Comparison of ENCODE assay signal across 16 cellular contexts in the genomic region with DNA sequence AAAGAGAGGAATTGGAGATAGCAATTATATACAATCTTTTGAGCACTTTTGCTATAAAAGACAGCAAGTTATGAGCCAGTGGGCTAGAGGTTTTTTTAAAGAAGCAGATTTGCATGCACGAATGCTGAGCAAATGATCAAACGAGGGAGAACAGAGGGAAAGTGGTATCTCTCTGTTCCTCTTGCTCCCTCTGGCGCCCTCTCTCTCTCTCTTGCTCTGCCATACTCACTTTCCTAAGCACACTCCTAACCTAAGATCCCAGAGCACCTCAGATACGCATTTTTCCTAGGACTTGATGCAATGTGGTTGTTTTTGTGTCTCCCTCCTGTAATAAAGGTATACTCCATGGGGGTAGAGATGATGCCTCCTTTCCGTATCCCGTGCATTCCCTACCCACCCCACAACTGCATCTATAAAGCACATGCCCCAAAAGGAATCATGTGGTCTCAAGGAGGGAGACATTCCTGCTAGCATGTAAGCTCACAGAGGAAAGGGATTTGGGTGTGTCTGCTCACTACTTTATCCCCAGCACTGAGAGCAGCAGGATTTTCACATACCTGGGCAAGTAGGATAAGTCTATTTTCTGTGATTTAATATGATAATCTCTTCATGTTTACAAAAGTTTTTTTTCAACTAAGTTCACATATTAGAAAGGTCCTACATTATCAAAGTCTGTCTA.
DNase-seq lines count a peak whose midpoint lies in the region; ATAC-seq, FAIRE-seq and TF ChIP-seq lines count a peak whose summit lies in the region.
"Had no signal": no experiment of that assay in that cellular context is flagged by ENCODE, and none has a peak within 500 bp of the region (broad histone marks: within the 10 kb centered on the region; RNA-seq: fewer than 3 reads in every experiment).

No MANE protein-coding gene starts in this region.

- no peak overlapping the region for H3K4me3 ChIP-seq in K562
- H3K4me3 ChIP-seq: thyroid gland had no signal

- TF ChIP-seq EP300 in K562 (IDR thresholded peaks at IDR 0.05; ENCODE audit: low read length), result no peak

- H3K27me3 ChIP-seq in K562 (ENCODE audit: control insufficient read depth in 2 of 2, insufficient read depth in 2 of 2, low read length in 2 of 2), result no peaks in the 10 kb centered on the region; a peak in 1 of 5 replicates
- H3K27me3 ChIP-seq: thyroid gland had no signal

- intact Hi-C loops in K562 (cut with micrococcal nuclease), result no loop called here

- TF ChIP-seq CTCF in K562 (IDR thresholded peaks at IDR 0.05 in 2 of 3, conservative IDR thresholded peaks at IDR 0.05 in 1 of 3; ENCODE audit: insufficient read depth in 2 of 3, low read depth in 1 of 3, low read length in 3 of 3), result peak; percentile 10 to 37 (median 21); a peak in 3 of 6 replicates

- POLR2A ChIA-PET in K562 (lab: Yijun Ruan, JAX), result no interaction called here

- H3K27ac ChIP-seq in K562 (ENCODE audit: extremely low read depth, low read depth, low read length), result no peak overlapping the region
- H3K27ac ChIP-seq: thyroid gland had no signal

- WGBS in K562 (ENCODE audit: insufficient coverage, low coverage, missing lambda C conversion rate), result 0% methylated on average over 6 of the region's 6 CpGs

- H2AFZ ChIP-seq in K562 (ENCODE audit: low read depth, low read length), result no peak overlapping the region

- no peaks in the 10 kb centered on the region for H3K9me1 ChIP-seq in K562 (ENCODE audit: control insufficient read depth, insufficient read depth, low read length)

- H3K79me2 ChIP-seq in K562 (ENCODE audit: control insufficient read depth, insufficient read depth, low read length), result no peaks in the 10 kb centered on the region

- ATAC-seq in K562, result 0 out of 3 replicates have a peak, but pooled peaks have one; percentile 42

- H3K36me3 ChIP-seq in K562 (ENCODE audit: control insufficient read depth, insufficient read depth, low read length), result no peaks in the 10 kb centered on the region
- H3K36me3 ChIP-seq: thyroid gland had no signal

- H4K20me1 ChIP-seq in K562 (replicated peaks; ENCODE audit: control insufficient read depth, insufficient read depth, low read length), result no peaks in the 10 kb centered on the region

- peak; percentile 52 for DNase-seq in Ammon's horn (ENCODE audit: low spot score)
- peak; percentile 20 for DNase-seq in HT-29 (ENCODE audit: low spot score)
- peak in 2 of 4 experiments; percentile 5 to 9 for DNase-seq in K562 (ENCODE audit: extremely low read depth in 1 of 4, low spot score in 3 of 4)
- DNase-seq in medulla oblongata (ENCODE audit: extremely low spot score), result peak; percentile 24
- DNase-seq in SKM-1 (lab: John Stamatoyannopoulos, UW; ENCODE audit: unreplicated experiment), result no peak
- DNase-seq in AG08396 (ENCODE audit: low spot score), result no peak
- no peak for DNase-seq in stimulated activated CD4-positive, alpha-beta T cell treated with anti-CD3 and anti-CD28 coated beads, Interleukin-4, amount 100 ng/mL, for 24 hours
- no peak for DNase-seq in DMS79 (lab: John Stamatoyannopoulos, UW)
- DNase-seq: activated CD4-positive, alpha-beta T cell treated with anti-CD3 and anti-CD28 coated beads, Interleukin-2, amount 50 U/mL, for 48 hours; aorta; NCI-H146; NCI-H510A treated with DMSO at 0.1 percent for 48 hours; T1000; thyroid gland had no signal

- BruUV-seq in K562 (replicated peaks; lab: Mats Ljungman, UMichigan), result no TSS peak

- H3K9ac ChIP-seq in K562 (ENCODE audit: insufficient read depth in 1 of 2, low read depth in 2 of 2, low read length in 2 of 2), result no peak overlapping the region

- in situ Hi-C loops in K562 (cut with MboI), result no loop called here

- H3K4me2 ChIP-seq in K562 (ENCODE audit: insufficient read depth, low read length), result no peak overlapping the region

- no peak for FAIRE-seq in K562 (lab: Jason Lieb, UNC)
- FAIRE-seq: frontal cortex, islet of Langerhans had no signal

- TF ChIP-seq RAD21 in K562 (CRISPR knock-in tag; conservative IDR thresholded peaks at IDR 0.05 in 1 of 2, IDR thresholded peaks at IDR 0.05 in 1 of 2), result peak; percentile 62 to 71

- no peaks in the 10 kb centered on the region for H3K4me1 ChIP-seq in K562 (replicated peaks in 1 of 2; ENCODE audit: control insufficient read depth in 2 of 2, insufficient read depth in 2 of 2, low read length in 2 of 2)
- H3K4me1 ChIP-seq: thyroid gland had no signal

- TF ChIP-seq POLR2A in K562 (conservative IDR thresholded peaks at IDR 0.05), result no peak

- no peaks in the 10 kb centered on the region for H3K9me3 ChIP-seq in K562 (replicated peaks; ENCODE audit: control insufficient read depth, insufficient read depth, low read depth, low read length)
- H3K9me3 ChIP-seq: thyroid gland had no signal

- CTCF ChIA-PET in K562 (lab: Yijun Ruan, JAX; ENCODE audit: low intra/inter-chr PET ratio), result interaction anchor here (0.6 to 2.1 kb wide), 4 partner anchors 48 to 913 kb away, joined by 3 to 9 read pairs (median 3); no protein-coding TSS in a partner anchor

TF ChIP-seq in K562, 482 proteins besides CTCF, POLR2A, EP300 and RAD21:
- TF ChIP-seq KHSRP (IDR thresholded peaks at IDR 0.05) (no peak), SIRT6 (IDR thresholded peaks at IDR 0.05; ENCODE audit: low read depth, low read length) (no peak), C11orf30 (IDR thresholded peaks at IDR 0.05; ENCODE audit: low read depth) (no peak), MTA1 (IDR thresholded peaks at IDR 0.05; ENCODE audit: borderline replicate concordance) (no peak), ERF (CRISPR knock-in tag; IDR thresholded peaks at IDR 0.05) (no peak), ZBTB8A (IDR thresholded peaks at IDR 0.05; ENCODE audit: partially characterized antibody) (no peak), NRF1 (conservative IDR thresholded peaks at IDR 0.05 in 1 of 2, IDR thresholded peaks at IDR 0.05 in 1 of 2) (no peak), ZNF766 (CRISPR knock-in tag; conservative IDR thresholded peaks at IDR 0.05) (no peak), STAG1 (CRISPR knock-in tag; IDR thresholded peaks at IDR 0.05; ENCODE audit: borderline replicate concordance) (peak; percentile 13; the same call in 1 of the 2 replicates), GTF2E2 (tag; IDR thresholded peaks at IDR 0.05) (no peak), KAT8 (IDR thresholded peaks at IDR 0.05; ENCODE audit: low read depth) (no peak), CXXC5 (CRISPR knock-in tag; IDR thresholded peaks at IDR 0.05) (no peak)
- TF ChIP-seq, protein P1, sequence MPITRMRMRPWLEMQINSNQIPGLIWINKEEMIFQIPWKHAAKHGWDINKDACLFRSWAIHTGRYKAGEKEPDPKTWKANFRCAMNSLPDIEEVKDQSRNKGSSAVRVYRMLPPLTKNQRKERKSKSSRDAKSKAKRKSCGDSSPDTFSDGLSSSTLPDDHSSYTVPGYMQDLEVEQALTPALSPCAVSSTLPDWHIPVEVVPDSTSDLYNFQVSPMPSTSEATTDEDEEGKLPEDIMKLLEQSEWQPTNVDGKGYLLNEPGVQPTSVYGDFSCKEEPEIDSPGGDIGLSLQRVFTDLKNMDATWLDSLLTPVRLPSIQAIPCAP (CRISPR knock-in tag; IDR thresholded peaks at IDR 0.05; ENCODE audit: borderline replicate concordance), result no peak
- TF ChIP-seq, protein P2, sequence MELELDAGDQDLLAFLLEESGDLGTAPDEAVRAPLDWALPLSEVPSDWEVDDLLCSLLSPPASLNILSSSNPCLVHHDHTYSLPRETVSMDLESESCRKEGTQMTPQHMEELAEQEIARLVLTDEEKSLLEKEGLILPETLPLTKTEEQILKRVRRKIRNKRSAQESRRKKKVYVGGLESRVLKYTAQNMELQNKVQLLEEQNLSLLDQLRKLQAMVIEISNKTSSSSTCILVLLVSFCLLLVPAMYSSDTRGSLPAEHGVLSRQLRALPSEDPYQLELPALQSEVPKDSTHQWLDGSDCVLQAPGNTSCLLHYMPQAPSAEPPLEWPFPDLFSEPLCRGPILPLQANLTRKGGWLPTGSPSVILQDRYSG (tag; conservative IDR thresholded peaks at IDR 0.05; ENCODE audit: low read depth), result no peak
- TF ChIP-seq, protein P3, sequence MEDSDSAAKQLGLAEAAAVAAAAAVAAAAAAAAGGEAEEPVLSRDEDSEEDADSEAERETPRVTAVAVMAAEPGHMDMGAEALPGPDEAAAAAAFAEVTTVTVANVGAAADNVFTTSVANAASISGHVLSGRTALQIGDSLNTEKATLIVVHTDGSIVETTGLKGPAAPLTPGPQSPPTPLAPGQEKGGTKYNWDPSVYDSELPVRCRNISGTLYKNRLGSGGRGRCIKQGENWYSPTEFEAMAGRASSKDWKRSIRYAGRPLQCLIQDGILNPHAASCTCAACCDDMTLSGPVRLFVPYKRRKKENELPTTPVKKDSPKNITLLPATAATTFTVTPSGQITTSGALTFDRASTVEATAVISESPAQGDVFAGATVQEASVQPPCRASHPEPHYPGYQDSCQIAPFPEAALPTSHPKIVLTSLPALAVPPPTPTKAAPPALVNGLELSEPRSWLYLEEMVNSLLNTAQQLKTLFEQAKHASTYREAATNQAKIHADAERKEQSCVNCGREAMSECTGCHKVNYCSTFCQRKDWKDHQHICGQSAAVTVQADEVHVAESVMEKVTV (CRISPR knock-in tag; IDR thresholded peaks at IDR 0.05), result 0 out of 2 replicates have a peak, but pooled peaks have one; percentile 20
- TF ChIP-seq, protein P4, sequence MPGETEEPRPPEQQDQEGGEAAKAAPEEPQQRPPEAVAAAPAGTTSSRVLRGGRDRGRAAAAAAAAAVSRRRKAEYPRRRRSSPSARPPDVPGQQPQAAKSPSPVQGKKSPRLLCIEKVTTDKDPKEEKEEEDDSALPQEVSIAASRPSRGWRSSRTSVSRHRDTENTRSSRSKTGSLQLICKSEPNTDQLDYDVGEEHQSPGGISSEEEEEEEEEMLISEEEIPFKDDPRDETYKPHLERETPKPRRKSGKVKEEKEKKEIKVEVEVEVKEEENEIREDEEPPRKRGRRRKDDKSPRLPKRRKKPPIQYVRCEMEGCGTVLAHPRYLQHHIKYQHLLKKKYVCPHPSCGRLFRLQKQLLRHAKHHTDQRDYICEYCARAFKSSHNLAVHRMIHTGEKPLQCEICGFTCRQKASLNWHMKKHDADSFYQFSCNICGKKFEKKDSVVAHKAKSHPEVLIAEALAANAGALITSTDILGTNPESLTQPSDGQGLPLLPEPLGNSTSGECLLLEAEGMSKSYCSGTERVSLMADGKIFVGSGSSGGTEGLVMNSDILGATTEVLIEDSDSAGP (CRISPR knock-in tag; IDR thresholded peaks at IDR 0.05), result no peak

Comparison
In these comparisons a context has a peak if more than half of its experiments do, and no peak if none do; other contexts are left out.
1. DNase-seq: peak in Ammon's horn (single experiment), HT-29 (single experiment) and medulla oblongata (single experiment); none in SKM-1 (single experiment), AG08396 (single experiment), stimulated activated CD4-positive, alpha-beta T cell treated with anti-CD3 and anti-CD28 coated beads, Interleukin-4, amount 100 ng/mL, for 24 hours (single experiment) and DMS79 (single experiment).